ENCODE assay signal across 25 cellular contexts in the genomic region with DNA sequence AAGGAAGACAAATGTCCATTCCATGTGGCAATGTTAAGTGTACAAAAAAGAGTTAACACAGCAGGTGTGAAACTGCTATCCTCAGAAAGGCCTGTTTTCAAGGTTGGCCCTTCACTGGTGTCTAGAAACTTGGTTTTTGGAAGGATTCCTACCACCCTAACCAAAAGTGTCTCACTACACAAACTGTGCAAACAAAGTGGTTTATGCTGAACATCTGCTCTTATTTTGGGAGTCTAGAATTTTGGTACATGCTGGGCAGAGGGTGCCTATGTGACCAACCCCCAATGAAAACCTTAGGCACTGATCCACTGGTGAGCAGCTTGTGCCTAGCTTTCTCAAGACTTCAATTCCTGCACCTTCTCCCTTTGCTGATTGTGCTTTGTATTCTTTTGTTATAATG.
"Had no signal": no experiment of that assay in that cellular context is flagged by ENCODE, and none has a peak within 500 bp of the region (broad histone marks: within the 10 kb centered on the region; RNA-seq: fewer than 3 reads in every experiment).

No MANE protein-coding gene starts in this region.

- H3K27ac ChIP-seq: epithelial cell of prostate, gastrocnemius medialis, lower lobe of right lung, prostate gland, right atrium auricular region, skin epidermis, spleen, suprapubic skin, transverse colon, upper lobe of right lung, uterus had no signal

- H3K27me3 ChIP-seq: gastrocnemius medialis, right atrium auricular region, spleen, suprapubic skin, transverse colon, upper lobe of right lung, uterus had no signal

- H3K4me1 Mint-ChIP-seq: nephron progenitor cell had no signal

- H3K36me3 ChIP-seq: prostate gland, uterus had no signal

- FAIRE-seq: keratinocyte had no signal

- DNase-seq: cortex of kidney; effector CD8-positive, alpha-beta T cell; endodermal cell; foreskin fibroblast; gastrocnemius medialis; head of caudate nucleus; left ventricle myocardium superior; lower lobe of right lung; naive thymus-derived CD8-positive, alpha-beta T cell; nephron progenitor cell; nucleus accumbens; spleen; stimulated activated CD4-positive, alpha-beta T cell treated with anti-CD3 and anti-CD28 coated beads, Interleukin-2, amount 100 ng/mL, for 48 hours; stimulated activated naive CD4-positive, alpha-beta T cell; stimulated activated naive CD8-positive, alpha-beta T cell treated with anti-CD3 and anti-CD28 coated beads, Interleukin-15, amount 100 ng/mL, for 72 hours; transverse colon; upper lobe of right lung; uterus had no signal

- H3K4me1 ChIP-seq: prostate gland, suprapubic skin, uterus had no signal

- H3K27ac Mint-ChIP-seq: naive thymus-derived CD8-positive, alpha-beta T cell; nephron progenitor cell had no signal

- H3K4me3 Mint-ChIP-seq: endodermal cell; naive thymus-derived CD8-positive, alpha-beta T cell; nephron progenitor cell; stimulated activated naive CD8-positive, alpha-beta T cell treated with anti-CD3 and anti-CD28 coated beads, Interleukin-15, amount 100 ng/mL, for 72 hours had no signal

- H3K27me3 Mint-ChIP-seq: naive thymus-derived CD8-positive, alpha-beta T cell; stimulated activated naive CD8-positive, alpha-beta T cell treated with anti-CD3 and anti-CD28 coated beads, Interleukin-15, amount 100 ng/mL, for 72 hours had no signal

- ATAC-seq: esophagus mucosa; gastrocnemius medialis; left ventricle myocardium superior; lower lobe of right lung; naive thymus-derived CD8-positive, alpha-beta T cell; stimulated activated naive CD8-positive, alpha-beta T cell treated with anti-CD3 and anti-CD28 coated beads, Interleukin-15, amount 100 ng/mL, for 72 hours; upper lobe of right lung had no signal

- H3K4me3 ChIP-seq: gastrocnemius medialis, lower lobe of right lung, prostate gland, right atrium auricular region, skin epidermis, spleen, suprapubic skin, transverse colon, upper lobe of right lung, uterus had no signal

- H3K9me3 ChIP-seq: gastrocnemius medialis, lower lobe of right lung, prostate gland, right atrium auricular region, spleen, suprapubic skin, transverse colon, upper lobe of right lung, uterus had no signal

- H3K9me3 Mint-ChIP-seq: endodermal cell; nephron progenitor cell; stimulated activated naive CD8-positive, alpha-beta T cell treated with anti-CD3 and anti-CD28 coated beads, Interleukin-15, amount 100 ng/mL, for 72 hours had no signal
